20 cellular contexts compared by ENCODE assay signal in the genomic region with DNA sequence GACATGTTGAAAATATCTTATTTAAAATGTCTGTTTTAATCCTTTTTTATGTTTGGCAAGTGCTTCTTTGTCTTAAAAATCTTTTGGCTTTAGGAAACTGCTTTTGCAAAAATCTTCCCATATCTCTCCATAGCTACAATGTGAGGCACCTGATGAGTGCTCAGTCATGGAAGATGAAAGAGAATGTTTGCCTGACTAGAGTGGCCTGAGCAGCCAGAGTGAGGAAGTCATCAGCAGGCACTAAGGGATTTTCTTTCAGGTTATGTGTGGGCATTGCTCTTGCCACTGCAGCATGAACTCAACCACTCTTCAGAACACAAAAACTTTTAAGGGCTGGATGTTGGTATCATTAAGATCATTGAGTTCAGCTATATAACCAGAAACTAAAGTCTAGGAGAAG.
"Had no signal": no experiment of that assay in that cellular context is flagged by ENCODE, and none has a peak within 500 bp of the region (broad histone marks: within the 10 kb centered on the region; RNA-seq: fewer than 3 reads in every experiment).

No MANE protein-coding gene starts in this region.

- H3K4me1 ChIP-seq: esophagus squamous epithelium had no signal

- H3K4me3 Mint-ChIP-seq: activated CD4-positive, alpha-beta T cell treated with anti-CD3 and anti-CD28 coated beads for 36 hours; activated CD8-positive, alpha-beta T cell treated with anti-CD3 and anti-CD28 coated beads, Interleukin-2, amount 10 ng/mL, durations not matched to agents 7 days and 5 days; activated naive CD8-positive, alpha-beta T cell; effector memory CD8-positive, alpha-beta T cell; nephron; stimulated activated effector memory CD8-positive, alpha-beta T cell treated with anti-CD3 and anti-CD28 coated beads, Interleukin-12 subunit alpha, Interleukin-12 subunit beta, amount 100 ng/mL, for 72 hours; T-helper 1 cell treated with Interleukin-12 subunit alpha and Interleukin-12 subunit beta and Interleukin-4 antibody, amounts not matched to agents 30 μg/mL and 1 μg/mL, for 36 hours; type B pancreatic cell had no signal

- DNase-seq: activated CD4-positive, alpha-beta T cell treated with anti-CD3 and anti-CD28 coated beads for 36 hours; activated CD8-positive, alpha-beta T cell treated with anti-CD3 and anti-CD28 coated beads, Interleukin-2, amount 10 ng/mL, durations not matched to agents 7 days and 5 days; amniotic stem cell; effector memory CD8-positive, alpha-beta T cell; esophagus squamous epithelium; heart right ventricle; midbrain; nucleus accumbens; posterior cingulate gyrus; sigmoid colon; stimulated activated CD4-positive, alpha-beta T cell treated with anti-CD3 and anti-CD28 coated beads, Interleukin-4, amount 100 ng/mL, for 24 hours; stomach; WERI-Rb-1 had no signal

- H3K9me3 Mint-ChIP-seq: effector memory CD8-positive, alpha-beta T cell; nephron; stimulated activated effector memory CD8-positive, alpha-beta T cell treated with anti-CD3 and anti-CD28 coated beads, Interleukin-12 subunit alpha, Interleukin-12 subunit beta, amount 100 ng/mL, for 72 hours; T-helper 1 cell treated with Interleukin-12 subunit alpha and Interleukin-12 subunit beta and Interleukin-4 antibody, amounts not matched to agents 30 μg/mL and 1 μg/mL, for 36 hours; type B pancreatic cell had no signal

- H3K27ac ChIP-seq: esophagus squamous epithelium, heart right ventricle, sigmoid colon, stomach, WERI-Rb-1 had no signal

- H3K4me3 ChIP-seq: esophagus squamous epithelium, heart right ventricle, sigmoid colon, stomach had no signal

- H3K27ac Mint-ChIP-seq: activated CD4-positive, alpha-beta T cell treated with anti-CD3 and anti-CD28 coated beads for 36 hours; activated CD8-positive, alpha-beta T cell treated with anti-CD3 and anti-CD28 coated beads, Interleukin-2, amount 10 ng/mL, durations not matched to agents 7 days and 5 days; activated naive CD8-positive, alpha-beta T cell; nephron; type B pancreatic cell had no signal

- H3K27me3 ChIP-seq: esophagus squamous epithelium, heart right ventricle, sigmoid colon, stomach had no signal

- H3K9me3 ChIP-seq: esophagus squamous epithelium, heart right ventricle, sigmoid colon, stomach had no signal

- H3K27me3 Mint-ChIP-seq: activated CD4-positive, alpha-beta T cell treated with anti-CD3 and anti-CD28 coated beads for 36 hours; activated naive CD8-positive, alpha-beta T cell; effector memory CD8-positive, alpha-beta T cell; type B pancreatic cell had no signal

- FAIRE-seq: keratinocyte had no signal

- ATAC-seq: activated CD4-positive, alpha-beta T cell treated with anti-CD3 and anti-CD28 coated beads for 36 hours; activated CD8-positive, alpha-beta T cell treated with anti-CD3 and anti-CD28 coated beads, Interleukin-2, amount 10 ng/mL, durations not matched to agents 7 days and 5 days; effector memory CD8-positive, alpha-beta T cell; heart right ventricle; left lobe of liver; stimulated activated effector memory CD8-positive, alpha-beta T cell treated with anti-CD3 and anti-CD28 coated beads, Interleukin-12 subunit alpha, Interleukin-12 subunit beta, amount 100 ng/mL, for 72 hours had no signal
